17 cellular contexts compared by ENCODE assay signal in the genomic region with DNA sequence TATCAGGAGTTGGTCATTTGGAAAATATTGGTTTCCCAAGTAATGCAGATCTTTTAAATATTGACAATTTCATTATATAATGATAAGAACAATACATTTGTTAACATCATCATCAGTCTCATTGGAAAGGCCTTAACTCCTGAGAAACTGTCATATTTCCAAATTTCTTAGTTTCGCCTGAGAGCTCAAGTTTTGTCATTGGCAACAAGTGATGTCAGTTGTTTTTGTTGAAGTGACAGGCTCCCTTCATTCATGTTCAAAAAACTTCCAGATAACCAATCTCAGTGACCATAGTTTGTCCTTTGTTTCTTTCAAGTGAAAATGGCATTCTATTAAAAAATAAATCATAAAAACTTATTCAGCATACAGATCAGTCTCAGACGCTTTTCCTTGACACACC.
DNase-seq lines count a peak whose midpoint lies in the region; ATAC-seq, FAIRE-seq and TF ChIP-seq lines count a peak whose summit lies in the region.
"Had no signal": no experiment of that assay in that cellular context is flagged by ENCODE, and none has a peak within 500 bp of the region (broad histone marks: within the 10 kb centered on the region; RNA-seq: fewer than 3 reads in every experiment).

No MANE protein-coding gene starts in this region.

- POLR2A ChIA-PET in A673 (lab: Charles Lee; ENCODE audit: low non-redundant PET) (no interaction called here), OCI-LY7 (lab: Charles Lee) (interaction anchor here (0.7 to 1.5 kb wide), 5 partner anchors 9 to 158 kb away, joined by 3 to 5 read pairs (median 3); no protein-coding TSS in a partner anchor), H1 (lab: Charles Lee; ENCODE audit: partially characterized antibody) (no interaction called here)

- CTCF ChIA-PET in A673 (lab: Charles Lee) = interaction anchor here (0.7 to 1.4 kb wide), 2 partner anchors 238 to 249 kb away, joined by 3 to 7 read pairs; no protein-coding TSS in a partner anchor
- CTCF ChIA-PET in OCI-LY7 (lab: Charles Lee; ENCODE audit: unreplicated experiment) = no interaction called here
- CTCF ChIA-PET in H1 (lab: Charles Lee; ENCODE audit: partially characterized antibody) = interaction anchor here (1.2 to 4.4 kb wide), 4 partner anchors 18 to 249 kb away, joined by 3 to 22 read pairs (median 8); no protein-coding TSS in a partner anchor

- no peak overlapping the region for H4K5ac ChIP-seq in H1 (ENCODE audit: insufficient read length, low read depth, low read length)

- WGBS in H1 (ENCODE audit: extremely low coverage in 1 of 2, insufficient coverage in 1 of 2, insufficient read length in 1 of 2, insufficient replicate concordance in 2 of 2, low coverage in 1 of 2, low lambda C conversion rate in 2 of 2, missing lambda C conversion rate in 1 of 2), 2 experiments = 96% methylated on average over 2 of the region's 2 CpGs; no CpG with 5 or more reads in 1 of the 2 experiments
- WGBS in trophoblast cell (ENCODE audit: extremely low coverage, insufficient coverage, insufficient read length) = no CpG with 5 or more reads among the region's 2 CpGs

- no peak overlapping the region; a peak in 1 of 22 replicates for H3K9ac ChIP-seq in BLaER1 treated with 17β-estradiol and CSF1 and Interleukin-3, amounts not matched to agents 10 nM and 100 nM
- H3K9ac ChIP-seq in H1 (replicated peaks in 1 of 4; ENCODE audit: extremely low read depth in 1 of 4, low read depth in 3 of 4, low read length in 3 of 4) = no peak overlapping the region
- H3K9ac ChIP-seq in trophoblast cell (ENCODE audit: low read length) = no peak overlapping the region

- H3K4me3 ChIP-seq in A673 (ENCODE audit: low read depth, low read length, poor library complexity, severe bottlenecking) (no peak overlapping the region), OCI-LY7 (ENCODE audit: low read depth, low read length, poor library complexity, severe bottlenecking) (no peak overlapping the region), H1 (ENCODE audit: extremely low read depth in 1 of 4, insufficient read depth in 2 of 4, low read depth in 3 of 4, low read length in 4 of 4) (no peak overlapping the region), trophoblast cell (ENCODE audit: low read depth, low read length) (no peak overlapping the region)
- no peak overlapping the region for H3K4me3 ChIP-seq in BLaER1 treated with 17β-estradiol and CSF1 and Interleukin-3, amounts not matched to agents 10 nM and 100 nM

- H4K8ac ChIP-seq in H1 (ENCODE audit: extremely low read depth, insufficient read depth, low read length) (no peak overlapping the region), trophoblast cell (ENCODE audit: low read depth, low read length) (no peak overlapping the region)

- no peaks in the 10 kb centered on the region for H3K9me2 ChIP-seq in OCI-LY7 (ENCODE audit: insufficient read depth, low read length)

- H3K18ac ChIP-seq in H1 (ENCODE audit: extremely low read depth, low read length) (no peak overlapping the region), trophoblast cell (ENCODE audit: low read length) (no peak overlapping the region)

- H3K27me3 ChIP-seq in A673 (replicated peaks; ENCODE audit: insufficient read depth, low read depth, low read length, poor library complexity) (no peaks in the 10 kb centered on the region), H1 (replicated peaks in 1 of 4; ENCODE audit: control insufficient read depth in 3 of 4, extremely low read depth in 1 of 4, insufficient read depth in 3 of 4, low read length in 3 of 4) (no peaks in the 10 kb centered on the region), trophoblast cell (ENCODE audit: insufficient read depth, low read length) (no peaks in the 10 kb centered on the region)
- no peaks in the 10 kb centered on the region for H3K27me3 ChIP-seq in BLaER1 treated with 17β-estradiol and CSF1 and Interleukin-3, amounts not matched to agents 10 nM and 100 nM
- H3K27me3 ChIP-seq: BE2C had no signal

- H2BK120ac ChIP-seq in H1 (replicated peaks; ENCODE audit: low read depth, low read length) (no peak overlapping the region), trophoblast cell (ENCODE audit: insufficient read depth, low read length, poor library complexity) (no peak overlapping the region)

- H2BK20ac ChIP-seq in H1 (ENCODE audit: low read length) = no peak overlapping the region

- no peak for TF ChIP-seq EP300 in H1 (IDR thresholded peaks at IDR 0.05; ENCODE audit: borderline replicate concordance in 1 of 2, low read depth in 2 of 2, low read length in 2 of 2)

- DNase-seq in A673 (ENCODE audit: low spot score) = no peak
- DNase-seq in OCI-LY7 (ENCODE audit: low spot score) = no peak
- no peak for DNase-seq in H1 (ENCODE audit: low read depth in 1 of 2, low spot score in 2 of 2)
- DNase-seq in NCI-H2171 (lab: John Stamatoyannopoulos, UW) = no peak
- no peak for DNase-seq in trophoblast cell
- DNase-seq: 8988T; BE2C; CD4-positive, alpha-beta memory T cell; DMS153; DMS79; GF-D8; GOT3; H9; KBM-7 had no signal

- H3K23me2 ChIP-seq in H1 (ENCODE audit: low read depth, low read length) = peaks cover 2% of the 10 kb centered on the region; the same call in 1 of the 2 replicates

- peak overlapping the region in 8 of 11 experiments; percentile 1 to 87 (median 70); a peak in 14 of 22 replicates for H3K4me2 ChIP-seq in BLaER1 treated with 17β-estradiol and CSF1 and Interleukin-3, amounts not matched to agents 10 nM and 100 nM
- H3K4me2 ChIP-seq in OCI-LY7 (ENCODE audit: low read length) (peak overlapping the region; percentile 28), H1 (ENCODE audit: insufficient read depth in 1 of 2, low read depth in 2 of 2, low read length in 2 of 2) (no peak overlapping the region), trophoblast cell (ENCODE audit: low read length) (no peak overlapping the region)

- no peak for TF ChIP-seq CTCF in A673 (conservative IDR thresholded peaks at IDR 0.05; ENCODE audit: low read depth, low read length)
- no peak for TF ChIP-seq CTCF in OCI-LY7 (conservative IDR thresholded peaks at IDR 0.05; ENCODE audit: low read length)
- TF ChIP-seq CTCF in H1 (IDR thresholded peaks at IDR 0.05; ENCODE audit: control extremely low read depth in 1 of 3, insufficient read depth in 1 of 3, low read depth in 1 of 3, low read length in 3 of 3) = no peak

- ATAC-seq in GM18519 (IDR thresholded peaks at IDR 0.05; ENCODE audit: low FRiP score, unreplicated experiment) = no peak
- ATAC-seq: HepG2 had no signal

- H4K91ac ChIP-seq in H1 (replicated peaks; ENCODE audit: insufficient read length, low read length) = no peak overlapping the region
- H4K91ac ChIP-seq in trophoblast cell (ENCODE audit: low read depth, low read length) = no peak overlapping the region

- H3K23ac ChIP-seq in H1 (ENCODE audit: insufficient read length) (no peak overlapping the region), trophoblast cell (ENCODE audit: low read length) (no peak overlapping the region)

- no peaks in the 10 kb centered on the region for H3K36me3 ChIP-seq in A673 (ENCODE audit: insufficient read depth, low read length, poor library complexity, severe bottlenecking)
- peaks cover 0 to 38% (median 9%) of the 10 kb centered on the region in 11 experiments; a peak in 12 of 22 replicates for H3K36me3 ChIP-seq in BLaER1 treated with 17β-estradiol and CSF1 and Interleukin-3, amounts not matched to agents 10 nM and 100 nM
- H3K36me3 ChIP-seq in OCI-LY7 (ENCODE audit: insufficient read depth, low read length) = peaks cover 3% of the 10 kb centered on the region; the same call in 1 of the 2 replicates
- H3K36me3 ChIP-seq in H1 (ENCODE audit: control insufficient read depth in 2 of 4, insufficient read depth in 4 of 4, low read length in 3 of 4) = no peaks in the 10 kb centered on the region
- H3K36me3 ChIP-seq in trophoblast cell (ENCODE audit: control insufficient read depth in 1 of 2, insufficient read depth in 2 of 2, low read length in 2 of 2) = no peaks in the 10 kb centered on the region
- H3K36me3 ChIP-seq: BE2C had no signal

- intact Hi-C loops in A673 (cut with micrococcal nuclease; ENCODE audit: unreplicated experiment) = no loop called here
- intact Hi-C loops in OCI-LY7 (cut with micrococcal nuclease; ENCODE audit: unreplicated experiment) = no loop called here

- H3K9me3 ChIP-seq in A673 (ENCODE audit: low read depth, low read length, poor library complexity, severe bottlenecking) (no peaks in the 10 kb centered on the region), OCI-LY7 (ENCODE audit: low read length) (no peaks in the 10 kb centered on the region), H1 (ENCODE audit: insufficient read depth in 2 of 2, low read depth in 1 of 2, low read length in 1 of 2) (no peaks in the 10 kb centered on the region), trophoblast cell (ENCODE audit: insufficient read depth, low read depth, low read length) (no peaks in the 10 kb centered on the region)
- 0 out of 22 replicates have a peak, but pooled peaks cover 0 to 2% (median 0%) of the 10 kb centered on the region in 11 experiments for H3K9me3 ChIP-seq in BLaER1 treated with 17β-estradiol and CSF1 and Interleukin-3, amounts not matched to agents 10 nM and 100 nM (replicated peaks in 1 of 11)
- H3K9me3 ChIP-seq: BE2C had no signal

- no peak overlapping the region for H2BK15ac ChIP-seq in H1 (ENCODE audit: low read length)

- H4K20me1 ChIP-seq in BLaER1 treated with 17β-estradiol and CSF1 and Interleukin-3, amounts not matched to agents 10 nM and 100 nM = peaks cover 2 to 59% (median 30%) of the 10 kb centered on the region in 11 experiments; a peak in 19 of 22 replicates
- H4K20me1 ChIP-seq in OCI-LY7 (ENCODE audit: insufficient read depth, low read length) (0 out of 2 replicates have a peak, but pooled peaks cover 4% of the 10 kb centered on the region), H1 (replicated peaks in 1 of 2; ENCODE audit: control insufficient read depth in 1 of 2, insufficient read depth in 2 of 2, low read length in 2 of 2) (peaks cover 5% of the 10 kb centered on the region in 2 experiments)

- no peak overlapping the region for H3K14ac ChIP-seq in H1 (ENCODE audit: insufficient read length)
- no peak overlapping the region for H3K14ac ChIP-seq in trophoblast cell (ENCODE audit: low read length)

- no peak for FAIRE-seq in H1 (lab: Jason Lieb, UNC)
- FAIRE-seq: HepG2 had no signal

- H3K4ac ChIP-seq in H1 (replicated peaks; ENCODE audit: insufficient read length, low read depth, low read length) (no peak overlapping the region), trophoblast cell (ENCODE audit: low read depth, low read length) (no peak overlapping the region)

- no TSS peak for BruUV-seq in A673 (replicated peaks; lab: Mats Ljungman, UMichigan)
- no TSS peak for BruUV-seq in OCI-LY7 (replicated peaks; lab: Mats Ljungman, UMichigan)

- H2AFZ ChIP-seq in OCI-LY7 (ENCODE audit: low read length) (no peak overlapping the region), H1 (ENCODE audit: low read length) (no peak overlapping the region), trophoblast cell (ENCODE audit: insufficient read depth, low read length, poor library complexity) (no peak overlapping the region)

- H2BK5ac ChIP-seq in H1 (ENCODE audit: low read depth, low read length) = no peak overlapping the region
- H2BK5ac ChIP-seq in trophoblast cell (ENCODE audit: low read depth, low read length, poor library complexity) = no peak overlapping the region

- no peak overlapping the region for H4K12ac ChIP-seq in trophoblast cell (ENCODE audit: low read depth, low read length)

- H3K27ac ChIP-seq in A673 (ENCODE audit: low read depth, low read length, poor library complexity, severe bottlenecking) (peak overlapping the region; percentile 2), OCI-LY7 (ENCODE audit: low read depth, low read length, poor library complexity, severe bottlenecking) (no peak overlapping the region), H1 (ENCODE audit: low read depth, low read length) (no peak overlapping the region), trophoblast cell (ENCODE audit: low read depth, low read length) (no peak overlapping the region)
- peak overlapping the region in 6 of 11 experiments; percentile 83 to 97 (median 92); a peak in 9 of 22 replicates for H3K27ac ChIP-seq in BLaER1 treated with 17β-estradiol and CSF1 and Interleukin-3, amounts not matched to agents 10 nM and 100 nM

- H2AK5ac ChIP-seq in H1 (ENCODE audit: low read depth, low read length) = no peak overlapping the region
- H2AK5ac ChIP-seq in trophoblast cell (ENCODE audit: low read length) = no peak overlapping the region

- TF ChIP-seq RAD21 in H1 (IDR thresholded peaks at IDR 0.05 in 1 of 2, conservative IDR thresholded peaks at IDR 0.05 in 1 of 2; ENCODE audit: low read depth in 2 of 2, low read length in 2 of 2) = no peak

- no peak overlapping the region for H3K56ac ChIP-seq in H1 (replicated peaks; ENCODE audit: insufficient read length, low read depth, low read length)

- no peak for TF ChIP-seq POLR2A in H1 (IDR thresholded peaks at IDR 0.05; ENCODE audit: control extremely low read depth in 1 of 2, low read depth in 2 of 2, low read length in 2 of 2)

- H3K4me1 ChIP-seq in A673 (ENCODE audit: insufficient read depth, low read length, poor library complexity, severe bottlenecking) (peaks cover 67% of the 10 kb centered on the region), OCI-LY7 (ENCODE audit: insufficient read depth, low read length, poor library complexity, severe bottlenecking) (peaks cover 56% of the 10 kb centered on the region), H1 (replicated peaks in 1 of 4; ENCODE audit: control insufficient read depth in 3 of 4, insufficient read depth in 4 of 4, low read length in 3 of 4) (peaks cover 0 to 9% (median 5%) of the 10 kb centered on the region in 4 experiments; a peak in 4 of 7 replicates), trophoblast cell (ENCODE audit: control insufficient read depth in 1 of 2, insufficient read depth in 2 of 2, low read length in 2 of 2) (no peaks in the 10 kb centered on the region)
- H3K4me1 ChIP-seq in BLaER1 treated with 17β-estradiol and CSF1 and Interleukin-3, amounts not matched to agents 10 nM and 100 nM = peaks cover 30 to 89% (median 77%) of the 10 kb centered on the region in 10 experiments

- peaks cover 80% of the 10 kb centered on the region for H3K79me2 ChIP-seq in OCI-LY7 (ENCODE audit: insufficient read depth, low read depth, low read length)
- peaks cover 0 to 83% of the 10 kb centered on the region in 2 experiments; a peak in 3 of 4 replicates for H3K79me2 ChIP-seq in H1 (ENCODE audit: control insufficient read depth in 1 of 2, insufficient read depth in 2 of 2, low read length in 2 of 2)
- no peaks in the 10 kb centered on the region for H3K79me2 ChIP-seq in trophoblast cell (ENCODE audit: control insufficient read depth, insufficient read depth, low read length, poor library complexity)

- H3K79me1 ChIP-seq in H1 (ENCODE audit: low read depth, low read length) (peaks cover 4% of the 10 kb centered on the region), trophoblast cell (ENCODE audit: low read length) (no peaks in the 10 kb centered on the region)

- no peak overlapping the region for H2BK12ac ChIP-seq in H1 (ENCODE audit: low read depth, low read length)
- no peak overlapping the region for H2BK12ac ChIP-seq in trophoblast cell (ENCODE audit: low read length)

Comparison
In these comparisons a context has a peak if more than half of its experiments do, and no peak if none do; other contexts are left out.
1. H3K27ac ChIP-seq: peak in A673 (single experiment) and BLaER1 treated with 17β-estradiol and CSF1 and Interleukin-3, amounts not matched to agents 10 nM and 100 nM (6 of 11); none in OCI-LY7 (single experiment), H1 (single experiment) and trophoblast cell (single experiment).
2. H3K4me2 ChIP-seq: peak in BLaER1 treated with 17β-estradiol and CSF1 and Interleukin-3, amounts not matched to agents 10 nM and 100 nM (8 of 11) and OCI-LY7 (single experiment); none in H1 (0 of 2) and trophoblast cell (single experiment).